ENCODE assay signal across 25 cellular contexts in the genomic region with DNA sequence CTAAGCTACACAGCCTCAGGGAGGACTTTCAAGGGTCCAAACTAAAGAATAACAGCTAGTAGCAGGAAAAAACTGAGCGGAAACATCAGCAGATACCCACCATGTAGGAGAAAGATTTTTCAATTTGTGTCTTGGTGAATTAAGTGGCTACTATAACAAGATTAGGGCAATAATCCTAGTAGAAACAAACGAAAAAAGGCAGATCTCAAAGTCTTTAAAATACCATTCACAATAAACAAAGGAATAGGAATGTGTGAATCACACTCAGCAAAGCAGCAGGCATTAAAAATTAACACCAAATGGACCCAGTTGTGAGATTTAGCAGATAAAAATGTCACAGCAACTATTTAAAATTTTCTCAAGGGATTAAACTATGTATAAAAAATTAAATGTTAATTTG.
"Had no signal": no experiment of that assay in that cellular context is flagged by ENCODE, and none has a peak within 500 bp of the region (broad histone marks: within the 10 kb centered on the region; RNA-seq: fewer than 3 reads in every experiment).

No MANE protein-coding gene starts in this region.

- H3K27me3 ChIP-seq: foreskin keratinocyte, gastroesophageal sphincter, heart left ventricle, hepatocyte, left lung, neutrophil, pancreas, right lobe of liver, suprapubic skin, transverse colon, upper lobe of right lung, uterus had no signal

- H3K79me2 ChIP-seq: hepatocyte had no signal

- FAIRE-seq: pancreas had no signal

- H2AFZ ChIP-seq: hepatocyte had no signal

- H3K4me1 Mint-ChIP-seq: natural killer cell; stimulated activated naive CD8-positive, alpha-beta T cell treated with anti-CD3 and anti-CD28 coated beads, Interleukin-15, amount 100 ng/mL, for 72 hours had no signal

- DNase-seq: effector memory CD8-positive, alpha-beta T cell; foreskin keratinocyte; heart left ventricle; kidney; left lung; natural killer cell; pancreas; retina; right lobe of liver; small intestine; stimulated activated CD4-positive, alpha-beta T cell treated with anti-CD3 and anti-CD28 coated beads, Interleukin-12 subunit alpha, Interleukin-12 subunit beta, amount 100 ng/mL, for 4 hours; stimulated activated CD4-positive, alpha-beta T cell treated with anti-CD3 and anti-CD28 coated beads, Interleukin-1b, Interleukin-23, amount 100 ng/mL, for 48 hours; stimulated activated CD4-positive, alpha-beta T cell treated with anti-CD3 and anti-CD28 coated beads, Interleukin-4, amount 100 ng/mL, for 1 hour; stimulated activated CD8-positive, alpha-beta memory T cell treated with anti-CD3 and anti-CD28 coated beads, Interleukin-4, amount 100 ng/mL, for 48 hours; stimulated activated naive CD4-positive, alpha-beta T cell; stimulated activated naive CD8-positive, alpha-beta T cell treated with anti-CD3 and anti-CD28 coated beads, Interleukin-15, amount 100 ng/mL, for 72 hours; transverse colon; upper lobe of right lung; uterus had no signal

- H3K4me3 ChIP-seq: coronary artery, gastroesophageal sphincter, heart left ventricle, hepatocyte, left lung, pancreas, right lobe of liver, suprapubic skin, transverse colon, upper lobe of right lung, uterus had no signal

- H3K4me2 ChIP-seq: hepatocyte had no signal

- H3K27me3 Mint-ChIP-seq: effector memory CD8-positive, alpha-beta T cell; stimulated activated naive CD8-positive, alpha-beta T cell treated with anti-CD3 and anti-CD28 coated beads, Interleukin-15, amount 100 ng/mL, for 72 hours had no signal

- H3K4me3 Mint-ChIP-seq: effector memory CD8-positive, alpha-beta T cell; natural killer cell; stimulated activated naive CD8-positive, alpha-beta T cell treated with anti-CD3 and anti-CD28 coated beads, Interleukin-15, amount 100 ng/mL, for 72 hours had no signal

- H3K27ac ChIP-seq: coronary artery, foreskin keratinocyte, gastroesophageal sphincter, heart left ventricle, hepatocyte, left lung, neutrophil, pancreas, right lobe of liver, suprapubic skin, transverse colon, upper lobe of right lung, uterus had no signal

- H3K9me3 ChIP-seq: neutrophil, pancreas, suprapubic skin, uterus had no signal

- H3K36me3 ChIP-seq: gastroesophageal sphincter, heart left ventricle, left lung, neutrophil, pancreas, right lobe of liver, suprapubic skin, transverse colon, upper lobe of right lung, uterus had no signal

- H3K4me1 ChIP-seq: foreskin keratinocyte, gastroesophageal sphincter, heart left ventricle, left lung, pancreas, right lobe of liver, suprapubic skin, transverse colon, upper lobe of right lung, uterus had no signal

- H3K27ac Mint-ChIP-seq: effector memory CD8-positive, alpha-beta T cell; natural killer cell; stimulated activated naive CD8-positive, alpha-beta T cell treated with anti-CD3 and anti-CD28 coated beads, Interleukin-15, amount 100 ng/mL, for 72 hours had no signal

- ATAC-seq: effector memory CD8-positive, alpha-beta T cell; esophagus mucosa; foreskin keratinocyte; gastroesophageal sphincter; heart left ventricle; left lung; natural killer cell; pancreas; right lobe of liver; stimulated activated naive CD8-positive, alpha-beta T cell treated with anti-CD3 and anti-CD28 coated beads, Interleukin-15, amount 100 ng/mL, for 72 hours; upper lobe of right lung had no signal
